In the genomic region with DNA sequence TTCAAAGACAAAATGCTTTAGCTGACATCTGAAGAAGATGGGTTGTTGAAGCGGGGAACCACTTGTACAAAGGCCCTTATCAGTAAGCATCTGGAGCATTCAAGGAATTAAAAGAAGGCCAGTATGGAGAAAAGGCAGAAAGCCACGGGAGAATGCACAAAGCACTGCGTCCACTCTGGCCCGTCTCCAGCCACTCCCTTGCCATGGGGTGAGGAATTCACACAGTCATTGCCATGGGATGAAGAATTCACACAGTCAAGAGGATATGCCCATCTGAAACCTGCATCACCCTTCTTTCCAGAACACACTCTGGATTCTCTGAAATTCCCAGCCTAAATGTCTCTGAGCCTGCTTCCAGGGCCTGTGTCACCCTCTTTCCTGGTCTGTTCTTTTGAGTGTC, we compare ENCODE assay signal across 14 cellular contexts. TPM values are rescaled to one million over a fixed set of nuclear protein-coding genes. Genes with fewer than 3 reads are reported as not detected.
DNase-seq lines count a peak whose midpoint lies in the region; ATAC-seq and TF ChIP-seq lines count a peak whose summit lies in the region.
"Had no signal": no experiment of that assay in that cellular context is flagged by ENCODE, and none has a peak within 500 bp of the region (broad histone marks: within the 10 kb centered on the region; RNA-seq: fewer than 3 reads in every experiment).

No MANE protein-coding gene starts in this region.

- CTCF ChIA-PET in AG04449 (lab: Yijun Ruan, JAX): interaction anchor here (0.9 to 2.8 kb wide), 3 partner anchors 19 to 235 kb away, joined by 3 to 10 read pairs (median 4); a partner anchor contains a TSS

- ATAC-seq in esophagus mucosa: no peak
- no peak for ATAC-seq in GM18861 (IDR thresholded peaks at IDR 0.05; ENCODE audit: unreplicated experiment)
- no peak for ATAC-seq in GM18519 (IDR thresholded peaks at IDR 0.05; ENCODE audit: low FRiP score, unreplicated experiment)
- ATAC-seq: CD8-positive, alpha-beta T cell had no signal

- no peaks in the 10 kb centered on the region for H3K9me3 ChIP-seq in MG63
- H3K9me3 ChIP-seq: SJCRH30 had no signal

- POLR2A ChIA-PET in AG04449 (lab: Yijun Ruan, JAX): no interaction called here

- H3K4me3 ChIP-seq in AG04449 (ENCODE audit: low read depth, low read length) (no peak overlapping the region), MG63 (no peak overlapping the region), epithelial cell of proximal tubule (ENCODE audit: low read depth, low read length) (no peak overlapping the region)
- H3K4me3 ChIP-seq: SJCRH30 had no signal

- H3K27me3 ChIP-seq in MG63: no peaks in the 10 kb centered on the region
- H3K27me3 ChIP-seq: SJCRH30 had no signal

- TF ChIP-seq CTCF in AG04449 (IDR thresholded peaks at IDR 0.05; ENCODE audit: insufficient read depth, low read length, missing control alignments) (no peak), epithelial cell of proximal tubule (conservative IDR thresholded peaks at IDR 0.05; ENCODE audit: low read depth, low read length) (no peak)

- DNase-seq in AG04449 (ENCODE audit: low read depth, low spot score): peak; percentile 16
- DNase-seq in MG63: peak; percentile 56
- DNase-seq in epithelial cell of proximal tubule (ENCODE audit: low read depth): peak; percentile 60
- DNase-seq in myocyte (ENCODE audit: low read depth): peak; percentile 72
- no peak for DNase-seq in NCI-H2196 treated with DMSO at 0.1 percent for 48 hours (lab: John Stamatoyannopoulos, UW; ENCODE audit: unreplicated experiment)
- DNase-seq: activated CD4-positive, alpha-beta T cell treated with anti-CD3 and anti-CD28 coated beads for 1 hour; CD8-positive, alpha-beta T cell; DND-41; NCI-H524; SJCRH30; stimulated activated naive CD4-positive, alpha-beta T cell had no signal

- no peaks in the 10 kb centered on the region for H3K36me3 ChIP-seq in MG63
- H3K36me3 ChIP-seq: SJCRH30 had no signal

RNA-seq across cellular contexts. Expression of a gene that starts 26.7 kb away (rescaled TPM):
- total RNA-seq in MG63 (2014; rRNA removed; shearing (Covaris generic); ENCODE audit: low replicate concordance): 29.0 and 41.6 TPM in 2 replicates
- total RNA-seq in epithelial cell of proximal tubule (16.3 and 18.4 TPM in 2 replicates), myocyte (27.5 and 29.3 TPM in 2 replicates), esophagus mucosa (19.3 TPM)
- polyA plus RNA-seq in myocyte (2012): 7.2 TPM

RNA-seq across cellular contexts. Expression of a gene that starts 40.1 kb away (rescaled TPM):
- 6.7 and 8.9 TPM in 2 replicates for total RNA-seq in MG63 (2014; rRNA removed; shearing (Covaris generic); ENCODE audit: low replicate concordance)
- total RNA-seq in epithelial cell of proximal tubule (6.8 and 7.6 TPM in 2 replicates), myocyte (13.7 and 14.3 TPM in 2 replicates), esophagus mucosa (1.0 TPM)
- polyA plus RNA-seq in myocyte (2012): 8.9 TPM
